In genomic region chr4:2962099-2962455, GRCh38 we compare ENCODE assay signal across 8 cellular contexts. TPM values are rescaled to one million over a fixed set of nuclear protein-coding genes. Genes with fewer than 3 reads are reported as not detected.
DNase-seq lines count a peak whose midpoint lies in the region; ATAC-seq and TF ChIP-seq lines count a peak whose summit lies in the region.

No MANE protein-coding gene starts in this region.

- H3K36me3 Mint-ChIP-seq in T-helper 1 cell treated with Interleukin-12 subunit alpha and Interleukin-12 subunit beta and Interleukin-4 antibody, amounts not matched to agents 30 μg/mL and 1 μg/mL, for 36 hours (ENCODE audit: low read depth), result peaks cover 17% of the 10 kb centered on the region

- intact Hi-C loops in sigmoid colon (cut with DNase I), result loop anchor here (2.0 to 10.0 kb wide), 6 partner anchors 113 to 545 kb away; partner anchors contain the start of genes ADD1, CFAP99, FAM193A and HTT

- H3K4me3 Mint-ChIP-seq in T-helper 1 cell treated with Interleukin-12 subunit alpha and Interleukin-12 subunit beta and Interleukin-4 antibody, amounts not matched to agents 30 μg/mL and 1 μg/mL, for 36 hours, result peak overlapping the region; percentile 94

- peaks cover 0 to 29% (median 24%) of the 10 kb centered on the region in 4 donors for H3K4me1 ChIP-seq in sigmoid colon

- peaks cover 37% of the 10 kb centered on the region for H3K4me1 Mint-ChIP-seq in T-helper 1 cell treated with Interleukin-12 subunit alpha and Interleukin-12 subunit beta and Interleukin-4 antibody, amounts not matched to agents 30 μg/mL and 1 μg/mL, for 36 hours (ENCODE audit: low read depth)

- H3K27ac ChIP-seq in sigmoid colon, result peak overlapping the region; percentile 83 to 92 (median 86)

- TF ChIP-seq CTCF in epithelial cell of proximal tubule (conservative IDR thresholded peaks at IDR 0.05; ENCODE audit: low read depth, low read length) (no peak), sigmoid colon (IDR thresholded peaks at IDR 0.05) (no peak)

- peaks cover 0 to 10% (median 7%) of the 10 kb centered on the region in 4 donors for H3K36me3 ChIP-seq in sigmoid colon

- TF ChIP-seq EP300 in sigmoid colon (IDR thresholded peaks at IDR 0.05), result no peak

- peaks cover 7% of the 10 kb centered on the region for H3K27me3 Mint-ChIP-seq in T-helper 1 cell treated with Interleukin-12 subunit alpha and Interleukin-12 subunit beta and Interleukin-4 antibody, amounts not matched to agents 30 μg/mL and 1 μg/mL, for 36 hours (ENCODE audit: low read depth)

- 6 to 16% methylated on average over 7 of the region's 7 CpGs for WGBS in sigmoid colon, 2 donors

- no peak for TF ChIP-seq POLR2A in sigmoid colon (IDR thresholded peaks at IDR 0.05)

- no peaks in the 10 kb centered on the region for H3K9me3 Mint-ChIP-seq in T-helper 1 cell treated with Interleukin-12 subunit alpha and Interleukin-12 subunit beta and Interleukin-4 antibody, amounts not matched to agents 30 μg/mL and 1 μg/mL, for 36 hours

- H3K4me3 ChIP-seq in epithelial cell of proximal tubule (ENCODE audit: low read depth, low read length) (peak overlapping the region; percentile 87), sigmoid colon (peak overlapping the region; percentile 85 to 98 (median 90))

- no peaks in the 10 kb centered on the region for H3K9me3 ChIP-seq in sigmoid colon

- H3K27me3 ChIP-seq in sigmoid colon, result no peaks in the 10 kb centered on the region

- H3K27ac Mint-ChIP-seq in T-helper 1 cell treated with Interleukin-12 subunit alpha and Interleukin-12 subunit beta and Interleukin-4 antibody, amounts not matched to agents 30 μg/mL and 1 μg/mL, for 36 hours, result peak overlapping the region; percentile 87

- ATAC-seq in GM21576 (IDR thresholded peaks at IDR 0.05; ENCODE audit: unreplicated experiment), result no peak

- peak; percentile 81 for DNase-seq in activated naive CD4-positive, alpha-beta T cell treated with Interleukin-2 at 50 U/mL for 16 hours
- no peak for DNase-seq in activated naive CD4-positive, alpha-beta T cell (lab: John Stamatoyannopoulos, UW)
- no peak for DNase-seq in epithelial cell of proximal tubule (ENCODE audit: low read depth)
- no peak for DNase-seq in sigmoid colon
- DNase-seq in A172 (ENCODE audit: low spot score), result no peak
- DNase-seq in GM19238 (ENCODE audit: insufficient read length, low spot score), result no peak

RNA-seq across cellular contexts. Expression of gene NOP14, which starts 1.1 kb away (rescaled TPM):
- total RNA-seq in epithelial cell of proximal tubule, result 26.0 and 35.1 TPM in 2 replicates
- total RNA-seq in sigmoid colon, result 10 to 100 TPM; 12.5 to 19.1 (median 15.1) TPM
- 10 to 100 TPM; 10.4 to 26.0 (median 12.6) TPM for polyA plus RNA-seq in sigmoid colon
- total RNA-seq in A172 (2014; rRNA removed; shearing (Covaris generic)), result 23.8 and 33.1 TPM in 2 replicates

RNA-seq across cellular contexts. Expression of gene GRK4, which starts 1.3 kb away (rescaled TPM):
- total RNA-seq in epithelial cell of proximal tubule (1.3 and 2.8 TPM in 2 replicates), sigmoid colon (10 to 100 TPM in 1 of 4 donors, 1 to 10 TPM in 3; 3.9 to 10.2 (median 6.7) TPM)
- polyA plus RNA-seq in sigmoid colon, result 1 to 10 TPM in 2 of 3 donors, under 1 TPM in 1; 0.60 to 1.6 (median 1.4) TPM
- total RNA-seq in A172 (2014; rRNA removed; shearing (Covaris generic)), result 4.9 and 8.5 TPM in 2 replicates
